3 cellular contexts compared by ENCODE assay signal in the genomic region with DNA sequence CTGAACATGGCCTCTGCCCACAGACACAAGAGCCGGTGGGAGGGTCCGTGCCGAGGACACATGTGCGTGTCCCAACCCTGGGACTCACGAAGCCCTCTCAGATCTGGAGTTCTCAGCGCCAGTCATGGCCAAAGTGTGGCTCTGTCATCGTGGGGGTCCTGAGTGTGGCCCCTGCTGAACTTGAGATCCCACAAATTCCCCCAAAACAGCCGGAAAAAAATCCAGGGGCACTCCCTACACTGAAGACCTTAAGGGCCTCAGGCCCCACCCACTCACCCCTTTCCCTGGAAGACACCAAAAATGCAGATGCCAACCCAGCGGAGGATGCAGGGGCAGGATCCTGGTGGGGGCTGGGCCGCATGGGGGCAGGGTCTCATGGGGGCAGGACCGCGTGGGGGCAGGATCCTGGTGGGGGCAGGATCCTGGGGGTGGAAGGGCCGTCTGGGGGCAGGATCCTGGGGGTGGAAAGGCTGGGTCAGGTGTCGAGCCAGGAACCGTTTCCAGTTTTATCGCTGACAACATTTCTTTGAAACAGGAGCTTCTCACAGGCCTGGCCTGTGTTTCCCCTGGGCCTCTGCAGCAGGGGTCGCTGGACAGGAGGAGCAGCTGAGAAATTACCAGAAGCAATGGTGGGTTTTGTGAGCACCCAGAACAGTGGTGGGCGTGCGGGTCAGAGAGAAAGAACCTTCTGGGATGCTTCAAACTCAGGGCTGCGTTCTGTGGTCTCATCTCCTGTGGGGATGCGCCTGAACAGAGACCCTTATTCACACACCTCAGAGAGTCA. TPM values are rescaled to one million over a fixed set of nuclear protein-coding genes. Genes with fewer than 3 reads are reported as not detected.
"Had no signal": no experiment of that assay in that cellular context is flagged by ENCODE, and none has a peak within 500 bp of the region (broad histone marks: within the 10 kb centered on the region; RNA-seq: fewer than 3 reads in every experiment).

No MANE protein-coding gene starts in this region.

RNA-seq across cellular contexts. Expression of a gene that starts 13.2 kb away (rescaled TPM):
- total RNA-seq: dermis microvascular lymphatic vessel endothelial cell, epithelial cell of proximal tubule, foreskin keratinocyte had no signal
